9 cellular contexts compared by ENCODE assay signal in the genomic region with DNA sequence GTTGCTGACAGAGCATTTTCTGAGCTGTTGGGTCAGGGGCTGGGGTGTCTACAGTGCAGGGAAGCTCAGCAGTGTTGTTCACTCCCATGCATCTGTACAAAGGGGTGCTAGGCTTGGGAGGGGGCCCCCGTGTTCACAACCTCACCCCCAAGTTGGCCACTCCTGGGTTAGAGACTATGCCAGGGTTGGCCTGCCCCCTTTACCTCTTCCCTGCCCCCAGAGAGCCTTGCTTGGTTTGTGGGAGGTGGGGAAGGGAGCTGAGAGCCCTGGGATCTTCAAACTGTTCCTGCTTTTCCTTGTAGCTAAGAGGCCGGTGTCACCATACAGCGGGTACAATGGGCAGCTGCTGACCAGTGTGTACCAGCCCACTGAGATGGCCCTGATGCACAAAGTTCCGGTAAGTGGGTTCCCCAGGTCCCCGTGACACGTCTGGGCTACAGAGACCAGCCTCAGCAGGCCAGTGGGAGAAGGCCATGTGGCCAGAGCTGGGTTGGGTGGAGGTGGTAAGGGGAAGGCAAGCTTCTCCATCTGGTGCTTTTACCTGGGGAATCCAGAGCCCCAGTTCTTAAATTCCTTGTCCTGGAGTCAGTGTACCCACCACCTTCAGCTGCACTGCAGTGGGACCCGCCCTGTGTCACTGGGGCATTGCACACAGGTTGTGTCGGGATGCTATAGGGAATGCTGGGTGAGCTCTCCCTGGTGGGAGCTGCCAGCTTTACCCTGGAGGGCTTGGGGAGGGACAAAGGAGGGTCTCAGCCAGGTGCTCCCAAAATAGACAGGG. TPM values are rescaled to one million over a fixed set of nuclear protein-coding genes. Genes with fewer than 3 reads are reported as not detected.
DNase-seq lines count a peak whose midpoint lies in the region; ATAC-seq, FAIRE-seq and TF ChIP-seq lines count a peak whose summit lies in the region.
"Had no signal": no experiment of that assay in that cellular context is flagged by ENCODE, and none has a peak within 500 bp of the region (broad histone marks: within the 10 kb centered on the region; RNA-seq: fewer than 3 reads in every experiment).

No MANE protein-coding gene starts in this region.

- no peak overlapping the region for H3K4me3 ChIP-seq in CD8-positive, alpha-beta memory T cell (ENCODE audit: low read length)
- peak overlapping the region in 2 of 3 donors; percentile 51 to 53 for H3K4me3 ChIP-seq in right lobe of liver
- no peak overlapping the region for H3K4me3 ChIP-seq in small intestine (ENCODE audit: low read depth in 1 of 2, low read length in 2 of 2)

- H3K9me3 ChIP-seq in CD8-positive, alpha-beta memory T cell (ENCODE audit: low read length): no peaks in the 10 kb centered on the region
- H3K9me3 ChIP-seq in right lobe of liver (no peaks in the 10 kb centered on the region), small intestine (ENCODE audit: control insufficient read depth, low read depth) (no peaks in the 10 kb centered on the region)

- intact Hi-C loops in right lobe of liver (cut with DNase I): no loop called here

- POLR2A ChIA-PET in CD8-positive, alpha-beta memory T cell (lab: Charles Lee): no interaction called here
- POLR2A ChIA-PET in GM10248 (lab: Yijun Ruan, JAX): interaction anchor here (1.5 kb wide), 1 partner anchor 11 kb away, joined by 6 read pairs; no protein-coding TSS in a partner anchor

- H3K36me3 ChIP-seq in CD8-positive, alpha-beta memory T cell (ENCODE audit: insufficient read depth, low read length): no peaks in the 10 kb centered on the region
- H3K36me3 ChIP-seq in right lobe of liver (peaks cover 0 to 11% (median 3%) of the 10 kb centered on the region in 4 donors), small intestine (ENCODE audit: control insufficient read depth in 2 of 2, insufficient read depth in 2 of 2, low read length in 2 of 2) (no peaks in the 10 kb centered on the region)

- TF ChIP-seq CTCF in right lobe of liver (IDR thresholded peaks at IDR 0.05) (no peak), GM10248 (IDR thresholded peaks at IDR 0.05; ENCODE audit: control extremely low read depth, extremely low read depth, low read depth, missing control alignments) (no peak)

- peak overlapping the region in 1 of 8 donors; percentile 61 for H3K27ac Mint-ChIP-seq in CD8-positive, alpha-beta memory T cell
- H3K27ac Mint-ChIP-seq: activated naive CD8-positive, alpha-beta T cell treated with anti-CD3 and anti-CD28 coated beads, Interleukin-2, amount 50 U/mL, for 24 hours had no signal

- peaks cover 0 to 3% (median 0%) of the 10 kb centered on the region in 3 donors for H3K36me3 Mint-ChIP-seq in CD8-positive, alpha-beta memory T cell

- no peak overlapping the region for H3K4me3 Mint-ChIP-seq in CD8-positive, alpha-beta memory T cell
- H3K4me3 Mint-ChIP-seq: activated naive CD8-positive, alpha-beta T cell treated with anti-CD3 and anti-CD28 coated beads, Interleukin-2, amount 50 U/mL, for 24 hours had no signal

- no peak for TF ChIP-seq POLR2A in right lobe of liver (IDR thresholded peaks at IDR 0.05)

- CTCF ChIA-PET in CD8-positive, alpha-beta memory T cell (lab: Charles Lee): interaction anchor here (0.7 to 1.5 kb wide), 5 partner anchors 9 to 293 kb away, joined by 3 to 6 read pairs (median 4); a partner anchor contains a TSS
- CTCF ChIA-PET in GM10248 (lab: Yijun Ruan, JAX): interaction anchor here (0.9 to 7.4 kb wide), 9 partner anchors 11 to 89 kb away, joined by 3 to 52 read pairs (median 4); no protein-coding TSS in a partner anchor

- H3K4me1 Mint-ChIP-seq in CD8-positive, alpha-beta memory T cell: peaks cover 0 to 9% (median 4%) of the 10 kb centered on the region in 3 donors

- ATAC-seq in right lobe of liver: peak in 3 of 4 donors; percentile 1 to 4 (median 1)

- H3K4me1 ChIP-seq in CD8-positive, alpha-beta memory T cell (ENCODE audit: insufficient read depth, low read length): no peaks in the 10 kb centered on the region
- H3K4me1 ChIP-seq in right lobe of liver (peaks cover 0 to 96% (median 43%) of the 10 kb centered on the region in 4 donors), small intestine (ENCODE audit: control insufficient read depth in 2 of 2, insufficient read depth in 1 of 2, low read depth in 1 of 2, low read length in 1 of 2) (peaks cover 6 to 9% of the 10 kb centered on the region in 2 donors)

- no peak for FAIRE-seq in small intestine (lab: Jason Lieb, UNC)

- peaks cover 5 to 6% of the 10 kb centered on the region in 2 donors for H3K27me3 Mint-ChIP-seq in CD8-positive, alpha-beta memory T cell

- WGBS in right lobe of liver (ENCODE audit: insufficient coverage, low coverage, low lambda C conversion rate, missing lambda C conversion rate): 11% methylated on average over 1 of the region's 8 CpGs
- WGBS in small intestine, 3 donors: 55 to 57% (median 56%) methylated on average over 8 of the region's 8 CpGs

- H3K27me3 ChIP-seq in CD8-positive, alpha-beta memory T cell (ENCODE audit: insufficient read depth, low read length, poor library complexity, severe bottlenecking): no peaks in the 10 kb centered on the region
- H3K27me3 ChIP-seq in right lobe of liver: no peaks in the 10 kb centered on the region
- no peaks in the 10 kb centered on the region for H3K27me3 ChIP-seq in small intestine (ENCODE audit: control insufficient read depth in 2 of 2, insufficient read depth in 2 of 2, low read length in 2 of 2)

- H3K9me3 Mint-ChIP-seq in CD8-positive, alpha-beta memory T cell: peaks cover 2 to 16% (median 13%) of the 10 kb centered on the region in 5 donors

- no peak for DNase-seq in CD8-positive, alpha-beta memory T cell
- DNase-seq in cerebellar cortex (ENCODE audit: low spot score) (peak; percentile 44), right lobe of liver (peak in 2 of 3 donors; percentile 50 to 64), small intestine (no peak), germinal center (ENCODE audit: low spot score) (no peak), NCI-H1105 (lab: John Stamatoyannopoulos, UW) (no peak), GM10248 (ENCODE audit: extremely low spot score) (no peak), NCI-H2227 treated with DMSO at 0.1 percent for 48 hours (lab: John Stamatoyannopoulos, UW) (no peak)
- DNase-seq: activated naive CD8-positive, alpha-beta T cell treated with anti-CD3 and anti-CD28 coated beads, Interleukin-2, amount 50 U/mL, for 24 hours had no signal

- H3K27ac ChIP-seq in CD8-positive, alpha-beta memory T cell (ENCODE audit: low read depth, low read length): peak overlapping the region; percentile 58
- H3K27ac ChIP-seq in right lobe of liver (peak overlapping the region; percentile 83 to 99 (median 88)), small intestine (ENCODE audit: low read depth in 1 of 2, low read length in 1 of 2) (peak overlapping the region; percentile 86 to 98)

RNA-seq across cellular contexts. Expression of a gene that starts 11.8 kb away (rescaled TPM):
- under 1 TPM in 1 of 2 experiments, not detected in 1; 0.27 TPM for total RNA-seq in CD8-positive, alpha-beta memory T cell
- not detected for polyA plus RNA-seq in CD8-positive, alpha-beta memory T cell
- total RNA-seq in right lobe of liver: 100 to 1,000 TPM; 120 to 215 (median 131) TPM
- 10 to 100 TPM; 41.3 to 72.8 (median 44.7) TPM for polyA plus RNA-seq in small intestine

RNA-seq across cellular contexts. Expression of a gene that starts 22.7 kb away (rescaled TPM):
- 1 to 10 TPM; 3.1 to 3.8 TPM for total RNA-seq in CD8-positive, alpha-beta memory T cell
- 121 TPM for polyA plus RNA-seq in CD8-positive, alpha-beta memory T cell
- 10 to 100 TPM in 1 of 6 experiments, 1 to 10 TPM in 5; 4.8 to 16.6 (median 6.6) TPM for total RNA-seq in right lobe of liver
- 1 to 10 TPM; 1.1 to 5.9 (median 5.5) TPM for polyA plus RNA-seq in small intestine

Comparison
In these comparisons a context has a peak if more than half of its experiments do, and no peak if none do; other contexts are left out.
1. DNase-seq: peak in cerebellar cortex (single experiment) and right lobe of liver (2 of 3); none in CD8-positive, alpha-beta memory T cell (0 of 5), small intestine (single experiment), germinal center (single experiment), NCI-H1105 (single experiment), GM10248 (single experiment) and NCI-H2227 treated with DMSO at 0.1 percent for 48 hours (single experiment).
2. H3K4me3 ChIP-seq: peak in right lobe of liver (2 of 3); none in CD8-positive, alpha-beta memory T cell (single experiment) and small intestine (0 of 2).
3. RNA of a gene that starts 11.8 kb away (total RNA-seq): 120 to 215 TPM in right lobe of liver; 0.27 TPM in CD8-positive, alpha-beta memory T cell; every median in the first group is over 10 times any median in the second.
4. Peak in every context shown above with its lines, with median percentiles within 50 percentile points of each other: H3K27ac ChIP-seq.